ENCODE assay signal across 7 cellular contexts in the genomic region with DNA sequence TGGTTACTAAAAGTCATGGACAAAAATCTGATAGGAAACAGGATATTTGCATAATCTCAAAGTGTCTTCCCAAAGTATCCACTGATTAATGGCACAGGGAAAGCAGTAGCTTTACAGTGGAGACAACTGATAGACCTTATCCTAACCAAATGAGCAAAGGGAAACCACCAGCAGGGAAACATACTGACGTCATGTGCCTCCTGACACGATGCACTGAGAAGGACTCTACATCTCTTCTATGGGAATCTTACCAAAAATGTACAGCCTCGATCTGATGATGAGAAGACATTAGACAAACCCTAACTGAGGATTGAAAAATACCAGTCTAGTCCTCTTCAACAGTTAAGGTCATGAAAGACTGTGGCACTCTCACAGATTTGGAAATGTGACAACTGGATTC.
"Had no signal": no experiment of that assay in that cellular context is flagged by ENCODE, and none has a peak within 500 bp of the region (broad histone marks: within the 10 kb centered on the region; RNA-seq: fewer than 3 reads in every experiment).

No MANE protein-coding gene starts in this region.

- ATAC-seq: K562 had no signal

- H3K27ac ChIP-seq: GM23248, HL-60 had no signal

- DNase-seq: GOT3, H9, KG1 had no signal

- H3K4me3 Mint-ChIP-seq: H9 had no signal

- H3K9ac ChIP-seq: GM23248 had no signal

- H3K4me3 ChIP-seq: GM23248, K562 had no signal

- H2AFZ ChIP-seq: GM23248 had no signal

- H3K27ac Mint-ChIP-seq: H9 had no signal

- FAIRE-seq: H54, K562 had no signal
